ENCODE assay signal across 8 cellular contexts in genomic region chr18:35949903-35950627, GRCh38.
DNase-seq lines count a peak whose midpoint lies in the region; ATAC-seq and TF ChIP-seq lines count a peak whose summit lies in the region.

No MANE protein-coding gene starts in this region.

- DNase-seq in DMS153 treated with DMSO at 0.1 percent for 48 hours (lab: John Stamatoyannopoulos, UW; ENCODE audit: unreplicated experiment) (peak; percentile 56), HAP-1 (ENCODE audit: low spot score in 2 of 2) (peak; percentile 71 to 75), NCI-H2107 treated with DMSO at 0.1 percent for 48 hours (lab: John Stamatoyannopoulos, UW; ENCODE audit: unreplicated experiment) (peak; percentile 88), chondrocyte (ENCODE audit: low spot score) (peak; percentile 79), kidney glomerular epithelial cell (lab: John Stamatoyannopoulos, UW) (peak; percentile 40)
- peak; percentile 5 to 17 (median 8) for DNase-seq in activated CD4-positive, CD25-positive, alpha-beta regulatory T cell (lab: John Stamatoyannopoulos, UW)
- peak; percentile 12 to 24 for DNase-seq in stimulated activated CD4-positive, alpha-beta T cell treated with anti-CD3 and anti-CD28 coated beads, Interleukin-15, amount 100 ng/mL, for 1 hour (ENCODE audit: low read depth in 1 of 2, low spot score in 1 of 2)

- peak overlapping the region; percentile 47 for H3K4me3 ChIP-seq in HAP-1

- peaks cover 10% of the 10 kb centered on the region for H3K27me3 Mint-ChIP-seq in chondrocyte (ENCODE audit: low read depth)

- no peak for ATAC-seq in GM21367 (IDR thresholded peaks at IDR 0.05; ENCODE audit: unreplicated experiment)

- peak; percentile 99 for TF ChIP-seq CTCF in chondrocyte (IDR thresholded peaks at IDR 0.05)

- no peaks in the 10 kb centered on the region for H3K9me3 ChIP-seq in HAP-1

- peaks cover 6% of the 10 kb centered on the region for H3K4me1 Mint-ChIP-seq in chondrocyte (ENCODE audit: low read depth)

- no peaks in the 10 kb centered on the region; the same call in 1 of the 2 replicates for H3K4me1 ChIP-seq in HAP-1

- peak overlapping the region; percentile 84 for H3K4me3 Mint-ChIP-seq in chondrocyte (ENCODE audit: unreplicated experiment)

- no peaks in the 10 kb centered on the region for H3K36me3 ChIP-seq in HAP-1 (replicated peaks)

- H3K27ac Mint-ChIP-seq in chondrocyte (ENCODE audit: unreplicated experiment), result no peak overlapping the region

- H3K36me3 Mint-ChIP-seq in chondrocyte (ENCODE audit: low read depth), result peaks cover 1% of the 10 kb centered on the region

- in situ Hi-C loops in HAP-1 (cut with MboI; ENCODE audit: low sequenced_read_pairs), result loop anchor here (5.0 kb wide), 1 partner anchor 193 kb away; no protein-coding TSS in a partner anchor

- peaks cover 6% of the 10 kb centered on the region for H3K9me3 Mint-ChIP-seq in chondrocyte (ENCODE audit: low read depth)

- no peaks in the 10 kb centered on the region for H3K27me3 ChIP-seq in HAP-1 (ENCODE audit: low read depth)

Comparison
In these comparisons a context has a peak if more than half of its experiments do, and no peak if none do; other contexts are left out.
1. DNase-seq: peak in every context shown above with its lines; median percentile 88 in NCI-H2107 treated with DMSO at 0.1 percent for 48 hours; 79 in chondrocyte; 73 in HAP-1; 56 in DMS153 treated with DMSO at 0.1 percent for 48 hours; 40 in kidney glomerular epithelial cell; 18 in stimulated activated CD4-positive, alpha-beta T cell treated with anti-CD3 and anti-CD28 coated beads, Interleukin-15, amount 100 ng/mL, for 1 hour; 8 in activated CD4-positive, CD25-positive, alpha-beta regulatory T cell.